Comparison of ENCODE assay signal across 8 cellular contexts in genomic region chr10:71597821-71598498, GRCh38.
DNase-seq lines count a peak whose midpoint lies in the region; ATAC-seq, FAIRE-seq and TF ChIP-seq lines count a peak whose summit lies in the region.

No MANE protein-coding gene starts in this region.

- DNase-seq in adipocyte (ENCODE audit: low read depth) (no peak), kidney (peak; percentile 82), superior temporal gyrus (ENCODE audit: extremely low spot score) (peak; percentile 35), 8988T (no peak), D721Med (ENCODE audit: insufficient read length, low spot score) (no peak), NCI-H1436 treated with DMSO at 0.1 percent for 48 hours (lab: John Stamatoyannopoulos, UW) (no peak)

- peak overlapping the region; percentile 86 for H3K9ac ChIP-seq in adipocyte (ENCODE audit: low read length)
- H3K9ac ChIP-seq in kidney (ENCODE audit: low read length in 2 of 2), result no peak overlapping the region

- no peak for ATAC-seq in GM18498 (IDR thresholded peaks at IDR 0.05; ENCODE audit: unreplicated experiment)

- intact Hi-C loops in kidney (cut with DNase I), result no loop called here

- H3K4me1 ChIP-seq in HEK293 (ENCODE audit: control insufficient read depth, insufficient read depth, low read length) (no peaks in the 10 kb centered on the region), adipocyte (ENCODE audit: control insufficient read depth, insufficient read depth, low read length) (peaks cover 38% of the 10 kb centered on the region), kidney (ENCODE audit: control insufficient read depth in 1 of 2, insufficient read depth in 1 of 2, low read depth in 1 of 2, low read length in 2 of 2) (peaks cover 0 to 6% of the 10 kb centered on the region in 2 donors)

- no peak overlapping the region for H3K4me3 ChIP-seq in HEK293 (ENCODE audit: low read depth, low read length)
- peak overlapping the region; percentile 62 for H3K4me3 ChIP-seq in adipocyte (ENCODE audit: low read length)
- no peak overlapping the region for H3K4me3 ChIP-seq in kidney (ENCODE audit: low read length in 2 of 2)

- H3K9me3 ChIP-seq in HEK293 (ENCODE audit: control insufficient read depth, insufficient read depth, low read depth, low read length) (no peaks in the 10 kb centered on the region), adipocyte (ENCODE audit: control insufficient read depth, low read length) (no peaks in the 10 kb centered on the region), kidney (ENCODE audit: control insufficient read depth in 1 of 2, low read length in 2 of 2) (no peaks in the 10 kb centered on the region)

- no peak overlapping the region for H3K27ac ChIP-seq in HEK293 (ENCODE audit: extremely low read depth, low read depth, low read length)
- H3K27ac ChIP-seq in kidney (ENCODE audit: low read depth in 2 of 2, low read length in 2 of 2), result peak overlapping the region in 1 of 2 donors; percentile 62

- CTCF ChIA-PET in HEK293 (lab: Yijun Ruan, JAX), result interaction anchor here (3.0 kb wide), 1 partner anchor 11 kb away, joined by 13 read pairs; no protein-coding TSS in a partner anchor

- FAIRE-seq in kidney (lab: Jason Lieb, UNC) (no peak), D721Med (lab: Jason Lieb, UNC) (no peak)

- POLR2A ChIA-PET in HEK293 (lab: Yijun Ruan, JAX), result interaction anchor here (0.8 kb wide), 1 partner anchor 9 kb away, joined by 3 read pairs; no protein-coding TSS in a partner anchor

- TF ChIP-seq CTCF in HEK293 (tag by site-specific recombination; IDR thresholded peaks at IDR 0.05), result no peak
- TF ChIP-seq CTCF in kidney (IDR thresholded peaks at IDR 0.05; ENCODE audit: borderline replicate concordance, extremely low read depth, insufficient read depth), result no peak
- TF ChIP-seq CTCF in D721Med (IDR thresholded peaks at IDR 0.05; ENCODE audit: insufficient read depth, missing control alignments), result no peak

- H3K36me3 ChIP-seq in HEK293 (ENCODE audit: control insufficient read depth in 2 of 2, insufficient read depth in 1 of 2, low read length in 2 of 2) (no peaks in the 10 kb centered on the region), adipocyte (ENCODE audit: control insufficient read depth, insufficient read depth, low read length, severe bottlenecking) (no peaks in the 10 kb centered on the region), kidney (ENCODE audit: control insufficient read depth in 1 of 2, insufficient read depth in 2 of 2, low read length in 2 of 2) (no peaks in the 10 kb centered on the region)

- H3K27me3 ChIP-seq in adipocyte (replicated peaks; ENCODE audit: control insufficient read depth, insufficient read depth, low read length), result no peaks in the 10 kb centered on the region

TF ChIP-seq in HEK293, 187 proteins besides CTCF, POLR2A, EP300 and RAD21:
- TF ChIP-seq ZNF37A (tag by site-specific recombination; IDR thresholded peaks at IDR 0.05), result no peak
- TF ChIP-seq RBAK (tag by site-specific recombination; IDR thresholded peaks at IDR 0.05), result no peak
- no peak for TF ChIP-seq ZBTB49 (tag by site-specific recombination; IDR thresholded peaks at IDR 0.05; ENCODE audit: low read depth)
- TF ChIP-seq ZFHX2 (tag by site-specific recombination; conservative IDR thresholded peaks at IDR 0.05), result 0 out of 2 replicates have a peak, but pooled peaks have one; percentile 28
- no peak for TF ChIP-seq ZNF394 (tag by site-specific recombination; IDR thresholded peaks at IDR 0.05; ENCODE audit: borderline replicate concordance)
- TF ChIP-seq KLF17 (tag by site-specific recombination; IDR thresholded peaks at IDR 0.05), result peak; percentile 42
- TF ChIP-seq, protein P1, sequence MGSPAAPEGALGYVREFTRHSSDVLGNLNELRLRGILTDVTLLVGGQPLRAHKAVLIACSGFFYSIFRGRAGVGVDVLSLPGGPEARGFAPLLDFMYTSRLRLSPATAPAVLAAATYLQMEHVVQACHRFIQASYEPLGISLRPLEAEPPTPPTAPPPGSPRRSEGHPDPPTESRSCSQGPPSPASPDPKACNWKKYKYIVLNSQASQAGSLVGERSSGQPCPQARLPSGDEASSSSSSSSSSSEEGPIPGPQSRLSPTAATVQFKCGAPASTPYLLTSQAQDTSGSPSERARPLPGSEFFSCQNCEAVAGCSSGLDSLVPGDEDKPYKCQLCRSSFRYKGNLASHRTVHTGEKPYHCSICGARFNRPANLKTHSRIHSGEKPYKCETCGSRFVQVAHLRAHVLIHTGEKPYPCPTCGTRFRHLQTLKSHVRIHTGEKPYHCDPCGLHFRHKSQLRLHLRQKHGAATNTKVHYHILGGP (tag by site-specific recombination; IDR thresholded peaks at IDR 0.05), result no peak
- TF ChIP-seq KLF1 (tag by site-specific recombination; IDR thresholded peaks at IDR 0.05), result 0 out of 2 replicates have a peak, but pooled peaks have one; percentile 12
- no peak for TF ChIP-seq ZNF169 (tag by site-specific recombination; IDR thresholded peaks at IDR 0.05)

Comparison
In these comparisons a context has a peak if more than half of its experiments do, and no peak if none do; other contexts are left out.
1. DNase-seq: peak in kidney (single experiment) and superior temporal gyrus (single experiment); none in adipocyte (single experiment), 8988T (single experiment), D721Med (single experiment) and NCI-H1436 treated with DMSO at 0.1 percent for 48 hours (single experiment).